Comparison of ENCODE assay signal across 8 cellular contexts in the genomic region with DNA sequence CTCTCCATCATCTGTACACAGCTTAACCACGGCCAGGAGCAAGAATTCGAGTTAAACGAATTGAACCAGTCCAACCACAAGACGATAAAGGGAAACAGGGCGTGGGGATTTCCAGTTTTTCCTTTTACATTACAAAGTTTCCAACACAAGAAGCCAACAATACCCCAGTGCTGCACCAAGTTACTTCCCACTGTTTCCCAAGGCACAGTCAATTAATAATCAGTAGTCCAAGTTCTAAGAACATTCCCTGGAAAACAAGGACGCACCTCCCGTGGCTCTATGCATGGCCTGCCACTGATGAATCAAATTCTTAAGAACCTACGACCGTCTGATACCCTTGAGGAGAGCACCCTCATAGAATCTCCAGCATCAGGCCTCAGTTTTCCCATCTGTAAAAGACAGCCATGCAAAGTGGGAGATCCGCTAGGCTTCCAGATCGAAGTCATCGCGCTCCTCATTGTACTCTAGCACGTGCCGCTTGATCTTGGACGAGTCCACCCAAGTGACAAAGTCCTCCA.
A peak's percentile ranks its signal among the peaks of the same experiment; 100 is the strongest.
DNase-seq lines count a peak whose midpoint lies in the region; ATAC-seq and TF ChIP-seq lines count a peak whose summit lies in the region.

No MANE protein-coding gene starts in this region.

- H3K79me2 ChIP-seq in KMS-11 (ENCODE audit: insufficient read depth, low read depth), result peaks cover 32% of the 10 kb centered on the region

- H3K9me3 ChIP-seq in muscle layer of colon (ENCODE audit: low read length), result no peaks in the 10 kb centered on the region

- H3K27me3 Mint-ChIP-seq in central memory CD8-positive, alpha-beta T cell, result no peaks in the 10 kb centered on the region

- H3K27ac Mint-ChIP-seq in central memory CD8-positive, alpha-beta T cell (ENCODE audit: low read depth), result peak overlapping the region; percentile 85

- DNase-seq in AG09309 (ENCODE audit: low read depth) (no peak), NCI-H345 treated with DMSO at 0.1 percent for 48 hours (lab: John Stamatoyannopoulos, UW; ENCODE audit: unreplicated experiment) (no peak), NCI-H446 (lab: John Stamatoyannopoulos, UW) (no peak)
- DNase-seq in central memory CD8-positive, alpha-beta T cell (ENCODE audit: low spot score in 2 of 2), result no peak
- DNase-seq in activated CD4-positive, alpha-beta T cell treated with anti-CD3 and anti-CD28 coated beads, Interleukin-2, amount 50 U/mL, for 1 hour, result no peak

- no peaks in the 10 kb centered on the region for H4K20me1 ChIP-seq in KMS-11 (ENCODE audit: insufficient read depth)

- H3K9me3 Mint-ChIP-seq in central memory CD8-positive, alpha-beta T cell, result no peaks in the 10 kb centered on the region

- H3K4me1 ChIP-seq in KMS-11 (ENCODE audit: low read depth, poor library complexity, severe bottlenecking) (peaks cover 32% of the 10 kb centered on the region), muscle layer of colon (ENCODE audit: insufficient read depth, low read length) (peaks cover 32% of the 10 kb centered on the region)

- H3K27me3 ChIP-seq in KMS-11 (ENCODE audit: insufficient read depth, low read depth) (no peaks in the 10 kb centered on the region), muscle layer of colon (ENCODE audit: control insufficient read depth in 1 of 2, insufficient read depth in 2 of 2, low read length in 2 of 2) (no peaks in the 10 kb centered on the region)

- peak overlapping the region; percentile 85 for H3K27ac ChIP-seq in KMS-11
- peak overlapping the region; percentile 96 for H3K27ac ChIP-seq in muscle layer of colon (ENCODE audit: low read depth, low read length)

- H2AFZ ChIP-seq in KMS-11 (ENCODE audit: low read depth), result peak overlapping the region; percentile 68; the same call in 1 of the 2 replicates

- peak overlapping the region; percentile 89 for H3K9ac ChIP-seq in KMS-11
- H3K9ac ChIP-seq in muscle layer of colon (ENCODE audit: low read length), result peak overlapping the region; percentile 18

- peak overlapping the region; percentile 88 for H3K4me3 Mint-ChIP-seq in central memory CD8-positive, alpha-beta T cell

- H3K4me2 ChIP-seq in KMS-11, result peak overlapping the region; percentile 70

- no peak for ATAC-seq in central memory CD8-positive, alpha-beta T cell (replicated peaks; ENCODE audit: extremely low read depth, poor library complexity, severe bottlenecking)
- ATAC-seq in GM18517 (IDR thresholded peaks at IDR 0.05; ENCODE audit: unreplicated experiment), result no peak

- peaks cover 39% of the 10 kb centered on the region for H3K4me1 Mint-ChIP-seq in central memory CD8-positive, alpha-beta T cell

- H3K36me3 ChIP-seq in KMS-11 (ENCODE audit: insufficient read depth) (0 out of 2 replicates have a peak, but pooled peaks cover 4% of the 10 kb centered on the region), muscle layer of colon (ENCODE audit: insufficient read depth, low read length) (no peaks in the 10 kb centered on the region)

- no peak for TF ChIP-seq CTCF in AG09309 (IDR thresholded peaks at IDR 0.05; ENCODE audit: control insufficient read depth, insufficient read depth, low read depth, low read length, missing control alignments)
- no peak for TF ChIP-seq CTCF in KMS-11 (conservative IDR thresholded peaks at IDR 0.05; ENCODE audit: low read depth, low read length)

- H3K4me3 ChIP-seq in AG09309 (ENCODE audit: control insufficient read depth, low read depth, low read length) (peak overlapping the region; percentile 87), KMS-11 (IDR thresholded peaks at IDR 0.05; ENCODE audit: insufficient read depth, low read depth, low read length) (no peak overlapping the region), muscle layer of colon (ENCODE audit: low read depth in 1 of 2, low read length in 2 of 2) (peak overlapping the region; percentile 88 to 98)

- peaks cover 19% of the 10 kb centered on the region for H3K36me3 Mint-ChIP-seq in central memory CD8-positive, alpha-beta T cell (ENCODE audit: insufficient read depth)
